In the genomic region with DNA sequence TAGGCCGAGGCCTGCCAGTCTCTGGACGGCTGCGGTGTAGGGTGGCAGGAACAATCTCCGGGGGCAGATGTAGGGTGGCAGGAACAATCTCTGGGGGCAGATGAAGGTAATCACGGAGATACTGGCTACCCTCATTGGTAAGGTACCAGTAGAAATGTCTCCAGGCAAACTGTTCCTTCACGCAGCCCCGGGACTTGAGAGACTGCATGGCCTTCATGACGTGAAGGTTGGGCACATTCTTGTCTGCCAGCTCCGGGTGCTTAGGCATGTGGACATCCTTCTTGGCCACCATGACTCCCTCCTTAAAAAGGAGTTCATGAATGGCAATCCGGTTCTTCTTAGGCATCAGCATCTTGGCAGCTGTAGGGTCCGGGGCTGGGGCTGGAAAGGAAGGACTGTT, we compare ENCODE assay signal across 20 cellular contexts.
"Had no signal": no experiment of that assay in that cellular context is flagged by ENCODE, and none has a peak within 500 bp of the region (broad histone marks: within the 10 kb centered on the region; RNA-seq: fewer than 3 reads in every experiment).

No MANE protein-coding gene starts in this region.

- H3K36me3 ChIP-seq: colonic mucosa, esophagus squamous epithelium, gastroesophageal sphincter, right atrium auricular region, tibial artery had no signal

- H3K27me3 ChIP-seq: right atrium auricular region had no signal

- H3K9ac ChIP-seq: SK-N-SH had no signal

- H3K4me2 ChIP-seq: SK-N-SH had no signal

- H3K9me3 Mint-ChIP-seq: activated T-cell treated with anti-CD3 and anti-CD28 coated beads, Interleukin-2, amount 50 U/mL, for 4 hours; natural killer cell; stimulated activated naive CD8-positive, alpha-beta T cell treated with anti-CD3 and anti-CD28 coated beads, Interleukin-15, Interleukin-2, amounts not matched to agents 100 ng/mL and 50 ng/mL, for 24 hours had no signal

- H3K4me3 ChIP-seq: colonic mucosa, dorsolateral prefrontal cortex, esophagus squamous epithelium, gastroesophageal sphincter, heart left ventricle, psoas muscle, right atrium auricular region, spleen, tibial artery had no signal

- H3K27ac Mint-ChIP-seq: activated naive CD4-positive, alpha-beta T cell treated with anti-CD3 and anti-CD28 coated beads, Interleukin-2, amount 50 U/mL, for 72 hours; stimulated activated naive CD8-positive, alpha-beta T cell treated with anti-CD3 and anti-CD28 coated beads, Interleukin-15, Interleukin-2, amounts not matched to agents 100 ng/mL and 50 ng/mL, for 24 hours had no signal

- H3K4me3 Mint-ChIP-seq: activated T-cell treated with anti-CD3 and anti-CD28 coated beads, Interleukin-2, amount 50 U/mL, for 4 hours; stimulated activated naive CD8-positive, alpha-beta T cell treated with anti-CD3 and anti-CD28 coated beads, Interleukin-15, Interleukin-2, amounts not matched to agents 100 ng/mL and 50 ng/mL, for 24 hours had no signal

- H3K27me3 Mint-ChIP-seq: stimulated activated naive CD8-positive, alpha-beta T cell treated with anti-CD3 and anti-CD28 coated beads, Interleukin-15, Interleukin-2, amounts not matched to agents 100 ng/mL and 50 ng/mL, for 24 hours had no signal

- H3K27ac ChIP-seq: colonic mucosa, dorsolateral prefrontal cortex, esophagus squamous epithelium, gastroesophageal sphincter, heart left ventricle, psoas muscle, right atrium auricular region, tibial artery had no signal

- H3K9me3 ChIP-seq: colonic mucosa, esophagus squamous epithelium, psoas muscle, SK-N-SH, tibial artery had no signal

- ATAC-seq: activated naive CD4-positive, alpha-beta T cell treated with anti-CD3 and anti-CD28 coated beads, Interleukin-2, amount 50 U/mL, for 72 hours; activated T-cell treated with anti-CD3 and anti-CD28 coated beads, Interleukin-2, amount 50 U/mL, for 4 hours; gastroesophageal sphincter; heart left ventricle; natural killer cell; psoas muscle had no signal

- H3K36me3 Mint-ChIP-seq: natural killer cell had no signal

- DNase-seq: activated CD4-positive, alpha-beta T cell treated with anti-CD3 and anti-CD28 coated beads for 1 hour; activated CD8-positive, alpha-beta memory T cell treated with anti-CD3 and anti-CD28 coated beads, Interleukin-2, amount 50 U/mL, for 48 hours; activated gamma-delta T cell; activated T-cell treated with anti-CD3 and anti-CD28 coated beads, Interleukin-2, amount 50 U/mL, for 4 hours; central memory CD4-positive, alpha-beta T cell; colonic mucosa; dorsolateral prefrontal cortex; esophagus squamous epithelium; heart left ventricle; mesendoderm; natural killer cell; psoas muscle; SK-N-SH; spleen; stimulated activated CD4-positive, alpha-beta T cell treated with anti-CD3 and anti-CD28 coated beads, Interleukin-4, amount 100 ng/mL, for 24 hours; tibial artery had no signal
